In genomic region chr17:82324566-82325285, GRCh38 we compare ENCODE assay signal across 1 cellular context.
TF ChIP-seq lines count a peak whose summit lies in the region.

No MANE protein-coding gene starts in this region.

TF ChIP-seq in A549, 52 proteins besides CTCF, POLR2A, EP300 and RAD21:
- no peak for TF ChIP-seq KDM1A (IDR thresholded peaks at IDR 0.05; ENCODE audit: low read depth)
